31 cellular contexts compared by ENCODE assay signal in the genomic region with DNA sequence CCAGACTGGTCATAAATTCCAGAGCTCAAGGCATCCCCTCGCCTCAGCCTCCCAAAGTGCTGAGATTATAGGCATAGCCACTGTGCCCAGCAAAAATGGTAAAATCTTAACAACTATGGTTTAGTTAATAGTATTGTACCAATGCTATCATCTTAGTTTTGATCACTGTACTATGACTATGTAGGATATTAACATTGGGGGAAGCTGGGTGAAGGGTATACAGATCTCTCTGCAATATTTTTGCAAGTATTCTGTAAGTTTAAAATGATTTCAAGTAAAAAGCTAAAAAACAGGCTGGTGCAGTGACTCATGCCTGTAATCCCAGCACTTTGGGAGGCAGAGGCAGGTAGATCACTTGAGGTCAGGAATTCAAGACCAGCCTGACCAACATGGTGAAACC.
A peak's percentile ranks its signal among the peaks of the same experiment; 100 is the strongest.
DNase-seq lines count a peak whose midpoint lies in the region; ATAC-seq and TF ChIP-seq lines count a peak whose summit lies in the region.
"Had no signal": no experiment of that assay in that cellular context is flagged by ENCODE, and none has a peak within 500 bp of the region (broad histone marks: within the 10 kb centered on the region; RNA-seq: fewer than 3 reads in every experiment).

No MANE protein-coding gene starts in this region.

- CTCF ChIA-PET in HEK293 (lab: Yijun Ruan, JAX): no interaction called here

- no peaks in the 10 kb centered on the region for H3K27me3 Mint-ChIP-seq in stimulated activated naive B cell treated with anti-CD40 and anti-IgM and Interleukin-4, amounts not matched to agents 10 μg/mL and 1 μg/mL and 100 μg/mL, for 72 hours
- H3K27me3 Mint-ChIP-seq: B cell; CD4-positive, alpha-beta memory T cell; CD4-positive, alpha-beta T cell; CD4-positive, CD25-positive, alpha-beta regulatory T cell; CD8-positive, alpha-beta memory T cell had no signal

- ATAC-seq in stimulated activated naive B cell treated with anti-CD40 and anti-IgM and Interleukin-4, amounts not matched to agents 10 μg/mL and 1 μg/mL and 100 μg/mL, for 72 hours (replicated peaks): no peak
- ATAC-seq: A549; CD8-positive, alpha-beta T cell had no signal

- H3K9me3 Mint-ChIP-seq in stimulated activated naive B cell treated with anti-CD40 and anti-IgM and Interleukin-4, amounts not matched to agents 10 μg/mL and 1 μg/mL and 100 μg/mL, for 72 hours: no peaks in the 10 kb centered on the region
- H3K9me3 Mint-ChIP-seq: CD4-positive, alpha-beta memory T cell; CD4-positive, alpha-beta T cell; CD4-positive, CD25-positive, alpha-beta regulatory T cell; CD8-positive, alpha-beta memory T cell; CD8-positive, alpha-beta T cell had no signal

- no peaks in the 10 kb centered on the region for H3K4me1 ChIP-seq in HEK293 (ENCODE audit: control insufficient read depth, insufficient read depth, low read length)
- H3K4me1 ChIP-seq: A549; BE2C; BLaER1; BLaER1 treated with 17β-estradiol and CSF1 and Interleukin-3, amounts not matched to agents 10 nM and 100 nM; Caco-2 had no signal

- peak overlapping the region; percentile 20 for H3K27ac Mint-ChIP-seq in stimulated activated naive B cell treated with anti-CD40 and anti-IgM and Interleukin-4, amounts not matched to agents 10 μg/mL and 1 μg/mL and 100 μg/mL, for 72 hours
- H3K27ac Mint-ChIP-seq: B cell; CD4-positive, alpha-beta memory T cell; CD4-positive, alpha-beta T cell; CD4-positive, CD25-positive, alpha-beta regulatory T cell; CD8-positive, alpha-beta T cell had no signal

- no peak for DNase-seq in stimulated activated naive B cell treated with anti-CD40 and anti-IgM and Interleukin-4, amounts not matched to agents 10 μg/mL and 1 μg/mL and 100 μg/mL, for 72 hours
- DNase-seq in activated CD4-positive, alpha-beta T cell treated with anti-CD3 and anti-CD28 coated beads, Interleukin-2, amount 50 U/mL, for 1 hour: no peak
- no peak for DNase-seq in RPMI8226
- DNase-seq: 8988T; ACHN; AML-193; BE2C; C1 segment of cervical spinal cord; Calu3; CD4-positive, alpha-beta memory T cell; CD4-positive, alpha-beta T cell; CD4-positive, CD25-positive, alpha-beta regulatory T cell; CD8-positive, alpha-beta memory T cell; CD8-positive, alpha-beta T cell; COR-L47; DMS 273 treated with DMSO at 0.1 percent for 48 hours; DMS153; DMS53; DMS79; DMS79 treated with DMSO at 0.1 percent for 48 hours; DND-41; EL had no signal

- H3K4me3 ChIP-seq in HEK293 (ENCODE audit: low read depth, low read length): no peak overlapping the region
- H3K4me3 ChIP-seq: A549; BLaER1; BLaER1 treated with 17β-estradiol and CSF1 and Interleukin-3, amounts not matched to agents 10 nM and 100 nM had no signal

- H3K27ac ChIP-seq in HEK293 (ENCODE audit: extremely low read depth, low read depth, low read length): no peak overlapping the region
- H3K27ac ChIP-seq: 22Rv1; A549; BLaER1; BLaER1 treated with 17β-estradiol and CSF1 and Interleukin-3, amounts not matched to agents 10 nM and 100 nM; C4-2B had no signal

- POLR2A ChIA-PET in HEK293 (lab: Yijun Ruan, JAX): interaction anchor here (1.0 to 1.2 kb wide), 2 partner anchors 8 to 154 kb away, joined by 3 to 10 read pairs; a partner anchor contains a TSS

- TF ChIP-seq CTCF in HEK293 (tag by site-specific recombination; IDR thresholded peaks at IDR 0.05): no peak

- no peaks in the 10 kb centered on the region; a peak in 1 of 3 replicates for H3K36me3 ChIP-seq in HEK293 (ENCODE audit: control insufficient read depth in 2 of 2, insufficient read depth in 1 of 2, low read length in 2 of 2)
- H3K36me3 ChIP-seq: BE2C, BLaER1 had no signal

- H3K4me1 Mint-ChIP-seq in stimulated activated naive B cell treated with anti-CD40 and anti-IgM and Interleukin-4, amounts not matched to agents 10 μg/mL and 1 μg/mL and 100 μg/mL, for 72 hours: peaks cover 0 to 4% of the 10 kb centered on the region in 2 donors
- H3K4me1 Mint-ChIP-seq: CD14-positive monocyte had no signal

- H3K4me3 Mint-ChIP-seq in stimulated activated naive B cell treated with anti-CD40 and anti-IgM and Interleukin-4, amounts not matched to agents 10 μg/mL and 1 μg/mL and 100 μg/mL, for 72 hours: no peak overlapping the region
- H3K4me3 Mint-ChIP-seq: B cell; CD14-positive monocyte; CD4-positive, alpha-beta memory T cell; CD4-positive, alpha-beta T cell; CD4-positive, CD25-positive, alpha-beta regulatory T cell; CD8-positive, alpha-beta memory T cell; CD8-positive, alpha-beta T cell had no signal

- H3K9me3 ChIP-seq in HEK293 (ENCODE audit: control insufficient read depth, insufficient read depth, low read depth, low read length): no peaks in the 10 kb centered on the region
- H3K9me3 ChIP-seq: BE2C had no signal

- H3K36me3 Mint-ChIP-seq in stimulated activated naive B cell treated with anti-CD40 and anti-IgM and Interleukin-4, amounts not matched to agents 10 μg/mL and 1 μg/mL and 100 μg/mL, for 72 hours: peaks cover 7 to 12% of the 10 kb centered on the region in 2 donors
- H3K36me3 Mint-ChIP-seq: CD14-positive monocyte had no signal

TF ChIP-seq in HEK293, 187 proteins besides CTCF, POLR2A, EP300 and RAD21:
- TF ChIP-seq ZNF155 (tag by site-specific recombination; IDR thresholded peaks at IDR 0.05) (no peak), SETDB1 (IDR thresholded peaks at IDR 0.05; ENCODE audit: insufficient read length, low read length) (peak; percentile 13), ZNF561 (tag by site-specific recombination; IDR thresholded peaks at IDR 0.05; ENCODE audit: borderline replicate concordance) (no peak), ZNF174 (tag by site-specific recombination; IDR thresholded peaks at IDR 0.05) (no peak), ZNF529 (tag by site-specific recombination; IDR thresholded peaks at IDR 0.05; ENCODE audit: insufficient replicate concordance) (peak; percentile 100)
- TF ChIP-seq, protein P1, sequence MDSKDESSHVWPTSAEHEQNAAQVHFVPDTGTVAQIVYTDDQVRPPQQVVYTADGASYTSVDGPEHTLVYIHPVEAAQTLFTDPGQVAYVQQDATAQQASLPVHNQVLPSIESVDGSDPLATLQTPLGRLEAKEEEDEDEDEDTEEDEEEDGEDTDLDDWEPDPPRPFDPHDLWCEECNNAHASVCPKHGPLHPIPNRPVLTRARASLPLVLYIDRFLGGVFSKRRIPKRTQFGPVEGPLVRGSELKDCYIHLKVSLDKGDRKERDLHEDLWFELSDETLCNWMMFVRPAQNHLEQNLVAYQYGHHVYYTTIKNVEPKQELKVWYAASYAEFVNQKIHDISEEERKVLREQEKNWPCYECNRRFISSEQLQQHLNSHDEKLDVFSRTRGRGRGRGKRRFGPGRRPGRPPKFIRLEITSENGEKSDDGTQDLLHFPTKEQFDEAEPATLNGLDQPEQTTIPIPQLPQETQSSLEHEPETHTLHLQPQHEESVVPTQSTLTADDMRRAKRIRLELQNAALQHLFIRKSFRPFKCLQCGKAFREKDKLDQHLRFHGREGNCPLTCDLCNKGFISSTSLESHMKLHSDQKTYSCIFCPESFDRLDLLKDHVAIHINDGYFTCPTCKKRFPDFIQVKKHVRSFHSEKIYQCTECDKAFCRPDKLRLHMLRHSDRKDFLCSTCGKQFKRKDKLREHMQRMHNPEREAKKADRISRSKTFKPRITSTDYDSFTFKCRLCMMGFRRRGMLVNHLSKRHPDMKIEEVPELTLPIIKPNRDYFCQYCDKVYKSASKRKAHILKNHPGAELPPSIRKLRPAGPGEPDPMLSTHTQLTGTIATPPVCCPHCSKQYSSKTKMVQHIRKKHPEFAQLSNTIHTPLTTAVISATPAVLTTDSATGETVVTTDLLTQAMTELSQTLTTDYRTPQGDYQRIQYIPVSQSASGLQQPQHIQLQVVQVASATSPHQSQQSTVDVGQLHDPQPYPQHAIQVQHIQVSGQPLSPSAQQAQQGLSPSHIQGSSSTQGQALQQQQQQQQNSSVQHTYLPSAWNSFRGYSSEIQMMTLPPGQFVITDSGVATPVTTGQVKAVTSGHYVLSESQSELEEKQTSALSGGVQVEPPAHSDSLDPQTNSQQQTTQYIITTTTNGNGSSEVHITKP (tag by site-specific recombination; IDR thresholded peaks at IDR 0.05): no peak
